2 cellular contexts compared by ENCODE assay signal in the genomic region with DNA sequence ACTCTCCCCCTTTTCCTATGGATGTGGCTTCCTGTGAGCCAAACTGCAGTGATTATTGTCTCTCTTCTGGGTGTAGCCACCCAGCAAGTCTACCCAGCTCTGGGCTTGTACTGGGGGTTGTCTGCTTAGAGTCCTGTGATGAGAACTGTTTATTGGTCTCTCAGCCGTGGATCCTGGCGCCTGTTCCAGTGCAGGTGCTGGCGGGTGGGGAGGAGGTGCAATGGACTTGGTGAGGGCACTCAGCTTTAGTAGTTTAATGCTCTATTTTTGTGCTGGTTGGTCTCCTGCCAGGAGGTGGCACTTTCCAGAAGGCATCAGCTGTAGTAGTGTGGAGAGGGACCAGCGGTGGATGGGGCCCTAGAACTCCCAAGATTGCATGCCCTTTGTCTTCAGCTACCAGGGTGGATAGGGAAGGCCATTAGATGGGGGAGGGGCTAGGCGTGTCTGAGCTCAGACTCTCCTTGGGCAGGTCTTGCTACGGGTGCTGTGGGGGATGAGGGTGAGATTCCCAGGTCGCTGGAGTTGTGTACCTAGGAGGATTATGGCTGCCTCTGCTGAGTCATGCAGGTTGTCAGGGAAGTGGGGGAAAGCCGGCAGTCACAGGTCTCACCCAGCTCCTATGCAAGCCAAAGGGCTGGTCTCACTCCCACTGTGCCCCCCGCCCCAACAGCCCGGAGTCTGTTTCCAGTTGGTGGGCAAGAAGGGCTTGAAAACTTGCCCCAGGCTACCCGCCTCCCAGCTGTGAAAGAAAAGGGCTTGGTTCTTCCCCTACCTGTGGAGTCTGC. TPM values are rescaled to one million over a fixed set of nuclear protein-coding genes. Genes with fewer than 3 reads are reported as not detected.
"Had no signal": no experiment of that assay in that cellular context is flagged by ENCODE, and none has a peak within 500 bp of the region (broad histone marks: within the 10 kb centered on the region; RNA-seq: fewer than 3 reads in every experiment).

No MANE protein-coding gene starts in this region.

RNA-seq across cellular contexts. Expression of a gene that starts 29.8 kb away (rescaled TPM):
- total RNA-seq: natural killer cell treated with Interleukin-12 subunit alpha and Interleukin-12 subunit beta and Interleukin-15 and Interleukin-18, amount 100 ng/mL, for 72 hours had no signal
- polyA plus RNA-seq: immature natural killer cell had no signal
